Comparison of ENCODE assay signal across 5 cellular contexts in genomic region chr1:149750562-149750961, GRCh38. TPM values are rescaled to one million over a fixed set of nuclear protein-coding genes. Genes with fewer than 3 reads are reported as not detected.
"Had no signal": no experiment of that assay in that cellular context is flagged by ENCODE, and none has a peak within 500 bp of the region (broad histone marks: within the 10 kb centered on the region; RNA-seq: fewer than 3 reads in every experiment).

No MANE protein-coding gene starts in this region.

RNA-seq across cellular contexts. Expression of gene FCGR1A, which starts 31.9 kb away (rescaled TPM):
- total RNA-seq: GM23338, H1, H9, HT-29, IMR-90 had no signal
- polyA plus RNA-seq: GM23338, H1, IMR-90 had no signal
